8 cellular contexts compared by ENCODE assay signal in the genomic region with DNA sequence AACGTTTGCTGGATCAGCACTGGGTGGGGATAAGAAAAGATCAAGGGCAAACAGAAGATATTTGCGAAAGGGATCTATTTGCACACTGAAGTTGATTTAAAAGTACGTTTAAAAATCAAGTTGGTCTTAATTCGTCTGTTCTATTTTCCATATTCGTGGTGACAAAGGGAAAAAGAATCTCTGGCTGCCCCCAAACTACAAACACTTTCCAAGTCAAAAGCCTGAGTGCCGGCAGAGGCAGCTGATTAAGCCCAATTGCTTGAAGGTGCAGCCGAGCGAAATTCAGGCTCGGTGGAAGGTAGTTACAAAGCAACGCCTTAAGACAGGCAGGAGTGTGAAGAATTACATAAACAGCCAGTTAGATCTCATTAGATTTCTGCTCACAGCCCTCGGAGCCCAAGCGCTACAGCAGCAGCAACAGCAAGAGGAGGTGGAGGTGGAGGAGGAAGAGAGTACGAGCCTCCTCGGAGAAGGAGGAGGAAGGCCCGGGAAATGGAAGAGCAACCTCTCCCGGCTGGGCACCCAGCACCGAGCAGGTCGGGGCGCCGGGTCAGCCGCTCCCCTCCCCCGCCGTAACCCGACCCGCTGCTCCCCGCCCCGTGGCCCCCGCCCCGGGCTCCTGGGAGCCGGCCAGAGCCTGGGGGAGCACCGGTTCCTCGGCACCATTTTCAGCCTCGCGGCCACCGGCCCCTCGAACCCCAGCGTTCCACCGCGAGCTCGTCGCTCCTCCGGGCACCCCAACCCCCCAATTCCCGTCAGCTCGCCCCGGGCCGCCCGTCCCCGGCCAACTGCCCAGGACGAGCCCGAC. TPM values are rescaled to one million over a fixed set of nuclear protein-coding genes. Genes with fewer than 3 reads are reported as not detected.
DNase-seq lines count a peak whose midpoint lies in the region; ATAC-seq and TF ChIP-seq lines count a peak whose summit lies in the region.

No MANE protein-coding gene starts in this region.

- peak overlapping the region; percentile 95 to 99 for H3K27ac ChIP-seq in ascending aorta
- peak overlapping the region; percentile 98 for H3K27ac ChIP-seq in rectal smooth muscle tissue (ENCODE audit: low read depth, low read length)

- no peaks in the 10 kb centered on the region for H3K9me3 ChIP-seq in ascending aorta

- H3K27me3 ChIP-seq in ascending aorta (no peaks in the 10 kb centered on the region), rectal smooth muscle tissue (ENCODE audit: control insufficient read depth, insufficient read depth, low read length) (no peaks in the 10 kb centered on the region)

- TF ChIP-seq CTCF in ascending aorta (IDR thresholded peaks at IDR 0.05), result no peak

- intact Hi-C loops in ascending aorta (cut with DNase I), result loop anchor here (1.0 to 5.0 kb wide), 2 partner anchors 85 to 287 kb away; partner anchors contain the start of gene NME1

- DNase-seq in DMS 273 (lab: John Stamatoyannopoulos, UW; ENCODE audit: unreplicated experiment) (peak; percentile 82), Kasumi-1 (lab: John Stamatoyannopoulos, UW) (peak; percentile 72 to 81), ascending aorta (ENCODE audit: low spot score in 2 of 2) (peak in 1 of 2 donors; percentile 77), hippocampal formation (lab: John Stamatoyannopoulos, UW) (peak; percentile 54 to 75), NCI-H1694 treated with DMSO at 0.1 percent for 48 hours (lab: John Stamatoyannopoulos, UW) (no peak)

- H3K4me1 ChIP-seq in ascending aorta (peaks cover 0 to 22% of the 10 kb centered on the region in 2 donors), rectal smooth muscle tissue (ENCODE audit: control insufficient read depth, insufficient read depth, low read length) (peaks cover 23% of the 10 kb centered on the region)

- H3K4me3 ChIP-seq in ascending aorta (peak overlapping the region; percentile 98 to 99), rectal smooth muscle tissue (ENCODE audit: low read length) (peak overlapping the region; percentile 83)

- peak; percentile 6 for ATAC-seq in GM21619 (IDR thresholded peaks at IDR 0.05; ENCODE audit: unreplicated experiment)
- peak; percentile 1; the same call in 1 of the 3 replicates for ATAC-seq in SK-N-SH treated with all-trans-retinoic acid at 6 μM for 48 hours

- H3K9ac ChIP-seq in rectal smooth muscle tissue (ENCODE audit: low read length), result peak overlapping the region; percentile 84

- H3K36me3 ChIP-seq in ascending aorta (peaks cover 5 to 8% of the 10 kb centered on the region in 2 donors), rectal smooth muscle tissue (ENCODE audit: control insufficient read depth, insufficient read depth, low read length) (peaks cover 8% of the 10 kb centered on the region)

TF ChIP-seq in SK-N-SH treated with all-trans-retinoic acid at 6 μM for 48 hours, 23 proteins besides CTCF, POLR2A, EP300 and RAD21:
- TF ChIP-seq PATZ1 (CRISPR knock-in tag; IDR thresholded peaks at IDR 0.05; ENCODE audit: borderline replicate concordance), result peak; percentile 47; the same call in 1 of the 2 replicates
- TF ChIP-seq ARNTL (CRISPR knock-in tag; IDR thresholded peaks at IDR 0.05; ENCODE audit: borderline replicate concordance, low read depth), result no peak
- no peak for TF ChIP-seq CSDC2 (CRISPR knock-in tag; IDR thresholded peaks at IDR 0.05)
TF ChIP-seq in SK-N-SH treated with all-trans-retinoic acid at 6 μM for 48 hours: peak in this region for 1.

RNA-seq across cellular contexts. Expression of gene TOB1, which starts 0.9 kb away (rescaled TPM):
- 41.7 TPM for total RNA-seq in ascending aorta

RNA-seq across cellular contexts. Expression of gene WFIKKN2, which starts 29.9 kb away (rescaled TPM):
- total RNA-seq in ascending aorta, result not detected
